1 cellular context compared by ENCODE assay signal in the genomic region with DNA sequence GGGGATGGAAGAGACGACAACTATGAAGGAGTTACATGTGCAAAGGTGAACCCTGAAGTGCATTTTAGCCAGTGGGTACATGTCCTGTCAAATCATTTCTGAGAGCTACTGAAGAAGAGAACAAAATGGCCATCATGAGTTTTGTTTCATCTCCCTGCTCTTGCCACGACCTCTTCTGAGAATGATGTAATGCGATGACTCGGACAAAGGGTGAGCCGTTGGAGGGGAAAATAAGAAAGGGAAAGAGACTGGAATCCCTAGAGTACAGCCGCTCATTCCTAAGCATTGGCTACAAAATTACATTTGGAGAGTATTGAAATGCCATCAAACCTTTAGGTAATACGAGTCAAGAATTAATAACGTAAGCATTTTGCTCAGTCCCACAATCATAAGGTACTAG.
TF ChIP-seq lines count a peak whose summit lies in the region.

No MANE protein-coding gene starts in this region.

TF ChIP-seq in GM23338, 12 proteins besides CTCF, POLR2A, EP300 and RAD21:
- TF ChIP-seq, protein P1, sequence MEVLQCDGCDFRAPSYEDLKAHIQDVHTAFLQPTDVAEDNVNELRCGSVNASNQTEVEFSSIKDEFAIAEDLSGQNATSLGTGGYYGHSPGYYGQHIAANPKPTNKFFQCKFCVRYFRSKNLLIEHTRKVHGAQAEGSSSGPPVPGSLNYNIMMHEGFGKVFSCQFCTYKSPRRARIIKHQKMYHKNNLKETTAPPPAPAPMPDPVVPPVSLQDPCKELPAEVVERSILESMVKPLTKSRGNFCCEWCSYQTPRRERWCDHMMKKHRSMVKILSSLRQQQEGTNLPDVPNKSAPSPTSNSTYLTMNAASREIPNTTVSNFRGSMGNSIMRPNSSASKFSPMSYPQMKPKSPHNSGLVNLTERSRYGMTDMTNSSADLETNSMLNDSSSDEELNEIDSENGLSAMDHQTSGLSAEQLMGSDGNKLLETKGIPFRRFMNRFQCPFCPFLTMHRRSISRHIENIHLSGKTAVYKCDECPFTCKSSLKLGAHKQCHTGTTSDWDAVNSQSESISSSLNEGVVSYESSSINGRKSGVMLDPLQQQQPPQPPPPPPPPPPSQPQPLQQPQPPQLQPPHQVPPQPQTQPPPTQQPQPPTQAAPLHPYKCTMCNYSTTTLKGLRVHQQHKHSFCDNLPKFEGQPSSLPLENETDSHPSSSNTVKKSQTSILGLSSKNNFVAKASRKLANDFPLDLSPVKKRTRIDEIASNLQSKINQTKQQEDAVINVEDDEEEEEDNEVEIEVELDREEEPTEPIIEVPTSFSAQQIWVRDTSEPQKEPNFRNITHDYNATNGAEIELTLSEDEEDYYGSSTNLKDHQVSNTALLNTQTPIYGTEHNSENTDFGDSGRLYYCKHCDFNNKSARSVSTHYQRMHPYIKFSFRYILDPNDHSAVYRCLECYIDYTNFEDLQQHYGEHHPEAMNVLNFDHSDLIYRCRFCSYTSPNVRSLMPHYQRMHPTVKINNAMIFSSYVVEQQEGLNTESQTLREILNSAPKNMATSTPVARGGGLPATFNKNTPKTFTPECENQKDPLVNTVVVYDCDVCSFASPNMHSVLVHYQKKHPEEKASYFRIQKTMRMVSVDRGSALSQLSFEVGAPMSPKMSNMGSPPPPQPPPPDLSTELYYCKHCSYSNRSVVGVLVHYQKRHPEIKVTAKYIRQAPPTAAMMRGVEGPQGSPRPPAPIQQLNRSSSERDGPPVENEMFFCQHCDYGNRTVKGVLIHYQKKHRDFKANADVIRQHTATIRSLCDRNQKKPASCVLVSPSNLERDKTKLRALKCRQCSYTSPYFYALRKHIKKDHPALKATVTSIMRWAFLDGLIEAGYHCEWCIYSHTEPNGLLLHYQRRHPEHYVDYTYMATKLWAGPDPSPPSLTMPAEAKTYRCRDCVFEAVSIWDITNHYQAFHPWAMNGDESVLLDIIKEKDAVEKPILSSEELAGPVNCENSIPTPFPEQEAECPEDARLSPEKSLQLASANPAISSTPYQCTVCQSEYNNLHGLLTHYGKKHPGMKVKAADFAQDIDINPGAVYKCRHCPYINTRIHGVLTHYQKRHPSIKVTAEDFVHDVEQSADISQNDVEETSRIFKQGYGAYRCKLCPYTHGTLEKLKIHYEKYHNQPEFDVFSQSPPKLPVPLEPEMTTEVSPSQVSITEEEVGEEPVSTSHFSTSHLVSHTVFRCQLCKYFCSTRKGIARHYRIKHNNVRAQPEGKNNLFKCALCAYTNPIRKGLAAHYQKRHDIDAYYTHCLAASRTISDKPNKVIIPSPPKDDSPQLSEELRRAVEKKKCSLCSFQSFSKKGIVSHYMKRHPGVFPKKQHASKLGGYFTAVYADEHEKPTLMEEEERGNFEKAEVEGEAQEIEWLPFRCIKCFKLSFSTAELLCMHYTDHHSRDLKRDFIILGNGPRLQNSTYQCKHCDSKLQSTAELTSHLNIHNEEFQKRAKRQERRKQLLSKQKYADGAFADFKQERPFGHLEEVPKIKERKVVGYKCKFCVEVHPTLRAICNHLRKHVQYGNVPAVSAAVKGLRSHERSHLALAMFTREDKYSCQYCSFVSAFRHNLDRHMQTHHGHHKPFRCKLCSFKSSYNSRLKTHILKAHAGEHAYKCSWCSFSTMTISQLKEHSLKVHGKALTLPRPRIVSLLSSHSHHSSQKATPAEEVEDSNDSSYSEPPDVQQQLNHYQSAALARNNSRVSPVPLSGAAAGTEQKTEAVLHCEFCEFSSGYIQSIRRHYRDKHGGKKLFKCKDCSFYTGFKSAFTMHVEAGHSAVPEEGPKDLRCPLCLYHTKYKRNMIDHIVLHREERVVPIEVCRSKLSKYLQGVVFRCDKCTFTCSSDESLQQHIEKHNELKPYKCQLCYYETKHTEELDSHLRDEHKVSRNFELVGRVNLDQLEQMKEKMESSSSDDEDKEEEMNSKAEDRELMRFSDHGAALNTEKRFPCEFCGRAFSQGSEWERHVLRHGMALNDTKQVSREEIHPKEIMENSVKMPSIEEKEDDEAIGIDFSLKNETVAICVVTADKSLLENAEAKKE (CRISPR knock-in tag; IDR thresholded peaks at IDR 0.05) = no peak
- no peak for TF ChIP-seq JUNB (IDR thresholded peaks at IDR 0.05; ENCODE audit: unreplicated experiment)
- TF ChIP-seq EZH2 (IDR thresholded peaks at IDR 0.05; ENCODE audit: low read depth, unreplicated experiment) = no peak
- TF ChIP-seq STAT1 (IDR thresholded peaks at IDR 0.05; ENCODE audit: unreplicated experiment) = no peak
- TF ChIP-seq CREB1 (CRISPR knock-in tag; IDR thresholded peaks at IDR 0.05; ENCODE audit: low read depth) = no peak
- TF ChIP-seq ZNF114 (CRISPR knock-in tag; IDR thresholded peaks at IDR 0.05) = no peak
- TF ChIP-seq EZH2phosphoT487 (IDR thresholded peaks at IDR 0.05; ENCODE audit: unreplicated experiment) = no peak
- no peak for TF ChIP-seq ZNF331 (CRISPR knock-in tag; IDR thresholded peaks at IDR 0.05; ENCODE audit: low read depth)
- no peak for TF ChIP-seq REST (IDR thresholded peaks at IDR 0.05; ENCODE audit: unreplicated experiment)
- TF ChIP-seq, protein P2, sequence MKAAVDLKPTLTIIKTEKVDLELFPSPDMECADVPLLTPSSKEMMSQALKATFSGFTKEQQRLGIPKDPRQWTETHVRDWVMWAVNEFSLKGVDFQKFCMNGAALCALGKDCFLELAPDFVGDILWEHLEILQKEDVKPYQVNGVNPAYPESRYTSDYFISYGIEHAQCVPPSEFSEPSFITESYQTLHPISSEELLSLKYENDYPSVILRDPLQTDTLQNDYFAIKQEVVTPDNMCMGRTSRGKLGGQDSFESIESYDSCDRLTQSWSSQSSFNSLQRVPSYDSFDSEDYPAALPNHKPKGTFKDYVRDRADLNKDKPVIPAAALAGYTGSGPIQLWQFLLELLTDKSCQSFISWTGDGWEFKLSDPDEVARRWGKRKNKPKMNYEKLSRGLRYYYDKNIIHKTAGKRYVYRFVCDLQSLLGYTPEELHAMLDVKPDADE (IDR thresholded peaks at IDR 0.05) = no peak
TF ChIP-seq in GM23338: peak in this region for 0.
